38 cellular contexts compared by ENCODE assay signal in the genomic region with DNA sequence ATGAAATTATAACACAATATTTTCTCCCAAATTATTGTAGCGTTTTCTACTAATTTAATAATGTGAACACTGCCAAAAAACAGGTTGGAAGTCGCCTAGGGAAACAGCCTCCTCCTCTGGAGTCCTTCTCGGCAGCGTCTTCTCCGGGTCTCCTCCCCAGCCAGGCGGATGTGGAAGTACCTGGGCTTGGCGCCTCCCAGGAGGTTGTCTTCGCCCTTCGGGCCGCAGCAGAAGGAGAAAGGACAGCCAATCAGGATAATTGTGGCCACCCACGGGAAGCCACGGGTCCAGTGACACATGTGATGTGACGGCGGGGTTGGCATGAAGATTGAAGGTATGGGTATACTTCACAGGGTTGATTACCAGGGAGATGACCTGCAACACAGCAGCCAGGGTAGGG.
"Had no signal": no experiment of that assay in that cellular context is flagged by ENCODE, and none has a peak within 500 bp of the region (broad histone marks: within the 10 kb centered on the region; RNA-seq: fewer than 3 reads in every experiment).

No MANE protein-coding gene starts in this region.

- H3K4me1 ChIP-seq: ascending aorta had no signal

- H3K4me3 Mint-ChIP-seq: activated B cell treated with CpG ODN at 0.5 μM for 24 hours; activated CD4-positive, alpha-beta memory T cell treated with anti-CD3 and anti-CD28 coated beads, Interleukin-2, amount 10 ng/mL, durations not matched to agents 7 days and 5 days; activated CD4-positive, alpha-beta T cell treated with anti-CD3 and anti-CD28 coated beads for 36 hours; activated CD4-positive, alpha-beta T cell treated with anti-CD3 and anti-CD28 coated beads, Interleukin-2, amount 10 ng/mL, durations not matched to agents 7 days and 5 days; activated CD8-positive, alpha-beta memory T cell treated with anti-CD3 and anti-CD28 coated beads, Interleukin-2, amount 10 ng/mL, durations not matched to agents 7 days and 5 days; activated CD8-positive, alpha-beta T cell treated with anti-CD3 and anti-CD28 coated beads, Interleukin-2, amount 10 ng/mL, durations not matched to agents 7 days and 5 days; activated naive CD4-positive, alpha-beta T cell treated with anti-CD3 and anti-CD28 coated beads, Interleukin-2, amount 10 ng/mL, durations not matched to agents 7 days and 5 days; activated naive CD4-positive, alpha-beta T cell treated with anti-CD3 and anti-CD28 coated beads, Interleukin-2, amount 50 U/mL, for 24 hours; activated naive CD8-positive, alpha-beta T cell; activated naive CD8-positive, alpha-beta T cell treated with anti-CD3 and anti-CD28 coated beads, Interleukin-2, amount 10 ng/mL, durations not matched to agents 7 days and 5 days; activated naive CD8-positive, alpha-beta T cell treated with anti-CD3 and anti-CD28 coated beads, Interleukin-2, amount 50 U/mL, for 24 hours; activated T-cell treated with anti-CD3 and anti-CD28 coated beads, Interleukin-2, amount 50 U/mL, for 24 hours; brain; central memory CD8-positive, alpha-beta T cell; T-helper 1 cell treated with Interleukin-12 subunit alpha and Interleukin-12 subunit beta and Interleukin-4 antibody, amounts not matched to agents 30 μg/mL and 1 μg/mL, for 36 hours; T-helper 2 cell treated with Interferon-gamma antibody and Interleukin-4, amounts not matched to agents 5 μg/mL and 100 μg/mL, for 36 hours had no signal

- H3K36me3 Mint-ChIP-seq: activated CD8-positive, alpha-beta memory T cell treated with anti-CD3 and anti-CD28 coated beads, Interleukin-2, amount 10 ng/mL, durations not matched to agents 7 days and 5 days; activated naive CD4-positive, alpha-beta T cell treated with anti-CD3 and anti-CD28 coated beads, Interleukin-2, amount 10 ng/mL, durations not matched to agents 7 days and 5 days; activated naive CD4-positive, alpha-beta T cell treated with anti-CD3 and anti-CD28 coated beads, Interleukin-2, amount 50 U/mL, for 24 hours; activated naive CD8-positive, alpha-beta T cell; activated naive CD8-positive, alpha-beta T cell treated with anti-CD3 and anti-CD28 coated beads, Interleukin-2, amount 10 ng/mL, durations not matched to agents 7 days and 5 days; brain had no signal

- H3K36me3 ChIP-seq: ascending aorta, cardiac muscle cell had no signal

- H3K27me3 Mint-ChIP-seq: activated B cell treated with CpG ODN at 0.5 μM for 24 hours; activated CD4-positive, alpha-beta memory T cell treated with anti-CD3 and anti-CD28 coated beads, Interleukin-2, amount 10 ng/mL, durations not matched to agents 7 days and 5 days; activated CD4-positive, alpha-beta T cell treated with anti-CD3 and anti-CD28 coated beads for 36 hours; activated CD4-positive, alpha-beta T cell treated with anti-CD3 and anti-CD28 coated beads, Interleukin-2, amount 10 ng/mL, durations not matched to agents 7 days and 5 days; activated CD8-positive, alpha-beta memory T cell treated with anti-CD3 and anti-CD28 coated beads, Interleukin-2, amount 10 ng/mL, durations not matched to agents 7 days and 5 days; activated naive CD4-positive, alpha-beta T cell treated with anti-CD3 and anti-CD28 coated beads, Interleukin-2, amount 10 ng/mL, durations not matched to agents 7 days and 5 days; activated naive CD4-positive, alpha-beta T cell treated with anti-CD3 and anti-CD28 coated beads, Interleukin-2, amount 50 U/mL, for 24 hours; activated naive CD8-positive, alpha-beta T cell; activated naive CD8-positive, alpha-beta T cell treated with anti-CD3 and anti-CD28 coated beads, Interleukin-2, amount 10 ng/mL, durations not matched to agents 7 days and 5 days; activated naive CD8-positive, alpha-beta T cell treated with anti-CD3 and anti-CD28 coated beads, Interleukin-2, amount 50 U/mL, for 24 hours; activated T-cell treated with anti-CD3 and anti-CD28 coated beads, Interleukin-2, amount 50 U/mL, for 24 hours; brain; central memory CD8-positive, alpha-beta T cell had no signal

- H3K9me3 ChIP-seq: ascending aorta had no signal

- H3K9me3 Mint-ChIP-seq: activated B cell treated with CpG ODN at 0.5 μM for 24 hours; activated CD4-positive, alpha-beta memory T cell treated with anti-CD3 and anti-CD28 coated beads, Interleukin-2, amount 10 ng/mL, durations not matched to agents 7 days and 5 days; activated CD4-positive, alpha-beta T cell treated with anti-CD3 and anti-CD28 coated beads, Interleukin-2, amount 10 ng/mL, durations not matched to agents 7 days and 5 days; activated naive CD8-positive, alpha-beta T cell treated with anti-CD3 and anti-CD28 coated beads, Interleukin-2, amount 10 ng/mL, durations not matched to agents 7 days and 5 days; activated naive CD8-positive, alpha-beta T cell treated with anti-CD3 and anti-CD28 coated beads, Interleukin-2, amount 50 U/mL, for 24 hours; activated T-helper 2 cell treated with anti-CD3 and anti-CD28 coated beads, Interferon-gamma antibody, Interleukin-2, Interleukin-4, amounts not matched to agents 10 μg/mL and 5 μg/mL and 100 μg/mL, durations not matched to agents 14 hours and 24 hours and 36 hours; brain; T-helper 1 cell treated with Interleukin-12 subunit alpha and Interleukin-12 subunit beta and Interleukin-4 antibody, amounts not matched to agents 30 μg/mL and 1 μg/mL, for 36 hours had no signal

- H3K27me3 ChIP-seq: ascending aorta, cardiac muscle cell had no signal

- FAIRE-seq: bronchial epithelial cell, TTC549 had no signal

- H3K4me3 ChIP-seq: ascending aorta, cardiac muscle cell had no signal

- H3K27ac ChIP-seq: ascending aorta, cardiac muscle cell, VCaP had no signal

- H3K27ac Mint-ChIP-seq: activated B cell treated with CpG ODN at 0.5 μM for 24 hours; activated CD4-positive, alpha-beta memory T cell treated with anti-CD3 and anti-CD28 coated beads, Interleukin-2, amount 10 ng/mL, durations not matched to agents 7 days and 5 days; activated CD4-positive, alpha-beta T cell treated with anti-CD3 and anti-CD28 coated beads for 36 hours; activated CD4-positive, alpha-beta T cell treated with anti-CD3 and anti-CD28 coated beads, Interleukin-2, amount 10 ng/mL, durations not matched to agents 7 days and 5 days; activated CD8-positive, alpha-beta memory T cell treated with anti-CD3 and anti-CD28 coated beads, Interleukin-2, amount 10 ng/mL, durations not matched to agents 7 days and 5 days; activated CD8-positive, alpha-beta T cell treated with anti-CD3 and anti-CD28 coated beads, Interleukin-2, amount 10 ng/mL, durations not matched to agents 7 days and 5 days; activated naive CD4-positive, alpha-beta T cell treated with anti-CD3 and anti-CD28 coated beads, Interleukin-2, amount 10 ng/mL, durations not matched to agents 7 days and 5 days; activated naive CD4-positive, alpha-beta T cell treated with anti-CD3 and anti-CD28 coated beads, Interleukin-2, amount 50 U/mL, for 24 hours; activated naive CD8-positive, alpha-beta T cell; activated naive CD8-positive, alpha-beta T cell treated with anti-CD3 and anti-CD28 coated beads, Interleukin-2, amount 10 ng/mL, durations not matched to agents 7 days and 5 days; activated naive CD8-positive, alpha-beta T cell treated with anti-CD3 and anti-CD28 coated beads, Interleukin-2, amount 50 U/mL, for 24 hours; activated T-cell treated with anti-CD3 and anti-CD28 coated beads, Interleukin-2, amount 50 U/mL, for 24 hours; activated T-helper 2 cell treated with anti-CD3 and anti-CD28 coated beads, Interferon-gamma antibody, Interleukin-2, Interleukin-4, amounts not matched to agents 10 μg/mL and 5 μg/mL and 100 μg/mL, durations not matched to agents 14 hours and 24 hours and 36 hours; brain; T-helper 1 cell treated with Interleukin-12 subunit alpha and Interleukin-12 subunit beta and Interleukin-4 antibody, amounts not matched to agents 30 μg/mL and 1 μg/mL, for 36 hours; T-helper 2 cell treated with Interferon-gamma antibody and Interleukin-4, amounts not matched to agents 5 μg/mL and 100 μg/mL, for 36 hours had no signal

- DNase-seq: activated B cell treated with CpG ODN at 0.5 μM for 24 hours; activated CD4-positive, alpha-beta memory T cell treated with anti-CD3 and anti-CD28 coated beads, Interleukin-2, amount 10 ng/mL, durations not matched to agents 7 days and 5 days; activated CD4-positive, alpha-beta T cell treated with anti-CD3 and anti-CD28 coated beads for 1 hour; activated CD4-positive, alpha-beta T cell treated with anti-CD3 and anti-CD28 coated beads for 36 hours; activated CD4-positive, alpha-beta T cell treated with anti-CD3 and anti-CD28 coated beads for 48 hours; activated CD4-positive, alpha-beta T cell treated with anti-CD3 and anti-CD28 coated beads, Interleukin-2, amount 10 ng/mL, durations not matched to agents 7 days and 5 days; activated CD4-positive, alpha-beta T cell treated with anti-CD3 and anti-CD28 coated beads, Interleukin-2, amount 50 U/mL, for 48 hours; activated CD8-positive, alpha-beta memory T cell treated with anti-CD3 and anti-CD28 coated beads for 24 hours; activated CD8-positive, alpha-beta memory T cell treated with anti-CD3 and anti-CD28 coated beads, Interleukin-2, amount 10 ng/mL, durations not matched to agents 7 days and 5 days; activated CD8-positive, alpha-beta memory T cell treated with anti-CD3 and anti-CD28 coated beads, Interleukin-2, amount 50 U/mL, for 48 hours; activated CD8-positive, alpha-beta T cell treated with anti-CD3 and anti-CD28 coated beads, Interleukin-2, amount 10 ng/mL, durations not matched to agents 7 days and 5 days; activated effector memory CD4-positive, alpha-beta T cell treated with Interleukin-2 at 50 U/mL for 16 hours; activated gamma-delta T cell; activated naive CD4-positive, alpha-beta T cell treated with anti-CD3 and anti-CD28 coated beads, Interleukin-2, amount 10 ng/mL, durations not matched to agents 7 days and 5 days; activated naive CD4-positive, alpha-beta T cell treated with Interleukin-2 at 50 U/mL for 16 hours; activated naive CD8-positive, alpha-beta T cell treated with anti-CD3 and anti-CD28 coated beads, Interleukin-2, amount 10 ng/mL, durations not matched to agents 7 days and 5 days; activated naive CD8-positive, alpha-beta T cell treated with anti-CD3 and anti-CD28 coated beads, Interleukin-2, amount 50 U/mL, for 24 hours; activated T-cell treated with anti-CD3 and anti-CD28 coated beads, Interleukin-2, amount 50 U/mL, for 24 hours; activated T-cell treated with anti-CD3 and anti-CD28 coated beads, Interleukin-2, amount 50 U/mL, for 48 hours; amygdala; anterior cingulate cortex; caudate nucleus; cerebellar nuclear complex; T-helper 1 cell; T-helper 2 cell; T-helper 9 cell had no signal

- H3K4me1 Mint-ChIP-seq: activated B cell treated with CpG ODN at 0.5 μM for 24 hours; activated CD4-positive, alpha-beta memory T cell treated with anti-CD3 and anti-CD28 coated beads, Interleukin-2, amount 10 ng/mL, durations not matched to agents 7 days and 5 days; activated CD4-positive, alpha-beta T cell treated with anti-CD3 and anti-CD28 coated beads for 36 hours; activated CD4-positive, alpha-beta T cell treated with anti-CD3 and anti-CD28 coated beads, Interleukin-2, amount 10 ng/mL, durations not matched to agents 7 days and 5 days; activated CD8-positive, alpha-beta memory T cell treated with anti-CD3 and anti-CD28 coated beads, Interleukin-2, amount 10 ng/mL, durations not matched to agents 7 days and 5 days; activated naive CD4-positive, alpha-beta T cell treated with anti-CD3 and anti-CD28 coated beads, Interleukin-2, amount 10 ng/mL, durations not matched to agents 7 days and 5 days; activated naive CD4-positive, alpha-beta T cell treated with anti-CD3 and anti-CD28 coated beads, Interleukin-2, amount 50 U/mL, for 24 hours; activated naive CD8-positive, alpha-beta T cell treated with anti-CD3 and anti-CD28 coated beads, Interleukin-2, amount 10 ng/mL, durations not matched to agents 7 days and 5 days; activated naive CD8-positive, alpha-beta T cell treated with anti-CD3 and anti-CD28 coated beads, Interleukin-2, amount 50 U/mL, for 24 hours; brain; central memory CD8-positive, alpha-beta T cell had no signal
